Comparison of ENCODE assay signal across 1 cellular context in genomic region chr12:106956048-106956935, GRCh38.
TF ChIP-seq lines count a peak whose summit lies in the region.

No MANE protein-coding gene starts in this region.

TF ChIP-seq in HepG2, 621 proteins besides CTCF, POLR2A, EP300 and RAD21 (continued from another document and continues in another):
- TF ChIP-seq USF2 (IDR thresholded peaks at IDR 0.05; ENCODE audit: low read depth, low read length) (no peak), USF2 (CRISPR knock-in tag; IDR thresholded peaks at IDR 0.05; ENCODE audit: borderline replicate concordance) (no peak), ZBTB26 (CRISPR knock-in tag; IDR thresholded peaks at IDR 0.05; ENCODE audit: borderline replicate concordance) (peak; percentile 83), NCOA2 (CRISPR knock-in tag; IDR thresholded peaks at IDR 0.05) (no peak), MAX (IDR thresholded peaks at IDR 0.05) (peak; percentile 48; the same call in 1 of the 2 replicates), ZBTB14 (CRISPR knock-in tag; IDR thresholded peaks at IDR 0.05) (no peak), SOX13 (IDR thresholded peaks at IDR 0.05) (no peak), SOX13 (CRISPR knock-in tag; conservative IDR thresholded peaks at IDR 0.05 in 1 of 2, IDR thresholded peaks at IDR 0.05 in 1 of 2) (no peak; a peak in 1 of 4 replicates), ZNF576 (CRISPR knock-in tag; IDR thresholded peaks at IDR 0.05) (no peak), TRAFD1 (CRISPR knock-in tag; IDR thresholded peaks at IDR 0.05; ENCODE audit: borderline replicate concordance) (no peak), KAT2B (IDR thresholded peaks at IDR 0.05; ENCODE audit: borderline replicate concordance, low read depth, low read length) (no peak), ZNF782 (CRISPR knock-in tag; IDR thresholded peaks at IDR 0.05; ENCODE audit: borderline replicate concordance) (no peak), RBAK (CRISPR knock-in tag; IDR thresholded peaks at IDR 0.05) (no peak), ZBTB7A (CRISPR knock-in tag; IDR thresholded peaks at IDR 0.05) (0 out of 2 replicates have a peak, but pooled peaks have one; percentile 45), POLR2G (IDR thresholded peaks at IDR 0.05; ENCODE audit: low read depth, low read length) (peak; percentile 61), ZNF619 (CRISPR knock-in tag; IDR thresholded peaks at IDR 0.05) (no peak), PREB (CRISPR knock-in tag; IDR thresholded peaks at IDR 0.05) (no peak; the same call in 1 of the 2 replicates), JUN (CRISPR knock-in tag; IDR thresholded peaks at IDR 0.05) (no peak), ATF1 (CRISPR knock-in tag; IDR thresholded peaks at IDR 0.05) (no peak), ATRX (CRISPR knock-in tag; IDR thresholded peaks at IDR 0.05; ENCODE audit: borderline replicate concordance) (no peak), ZNF326 (CRISPR knock-in tag; IDR thresholded peaks at IDR 0.05; ENCODE audit: borderline replicate concordance) (no peak), ZNF784 (CRISPR knock-in tag; IDR thresholded peaks at IDR 0.05; ENCODE audit: borderline replicate concordance) (no peak), ZHX2 (IDR thresholded peaks at IDR 0.05; ENCODE audit: low read depth) (no peak), ZHX2 (CRISPR knock-in tag; IDR thresholded peaks at IDR 0.05; ENCODE audit: borderline replicate concordance) (no peak), GABPB1 (CRISPR knock-in tag; IDR thresholded peaks at IDR 0.05) (no peak), ZFX (CRISPR knock-in tag; IDR thresholded peaks at IDR 0.05; ENCODE audit: low read depth) (no peak), ZNF253 (CRISPR knock-in tag; IDR thresholded peaks at IDR 0.05; ENCODE audit: borderline replicate concordance) (peak; percentile 87; the same call in 1 of the 2 replicates), DMAP1 (CRISPR knock-in tag; IDR thresholded peaks at IDR 0.05) (peak; percentile 6), ZNF292 (CRISPR knock-in tag; IDR thresholded peaks at IDR 0.05; ENCODE audit: borderline replicate concordance, low read depth) (no peak), ZMAT3 (CRISPR knock-in tag; conservative IDR thresholded peaks at IDR 0.05) (no peak), ZNF407 (CRISPR knock-in tag; IDR thresholded peaks at IDR 0.05; ENCODE audit: not compliant biosample characterization) (no peak)
